In genomic region chr10:3071405-3072198, GRCh38 we compare ENCODE assay signal across 8 cellular contexts. TPM values are rescaled to one million over a fixed set of nuclear protein-coding genes. Genes with fewer than 3 reads are reported as not detected.
DNase-seq lines count a peak whose midpoint lies in the region; ATAC-seq and TF ChIP-seq lines count a peak whose summit lies in the region.

No MANE protein-coding gene starts in this region.

- peak overlapping the region in 1 of 2 experiments; percentile 13 for H3K18ac ChIP-seq in mesenchymal stem cell (ENCODE audit: low read depth in 1 of 2, low read length in 2 of 2)

- peaks cover 42 to 67% (median 58%) of the 10 kb centered on the region in 10 experiments for H3K4me1 ChIP-seq in BLaER1 treated with 17β-estradiol and CSF1 and Interleukin-3, amounts not matched to agents 10 nM and 100 nM
- peaks cover 41% of the 10 kb centered on the region for H3K4me1 ChIP-seq in mesenchymal stem cell (ENCODE audit: control insufficient read depth, insufficient read depth, low read depth, low read length)
- H3K4me1 ChIP-seq in testis: no peaks in the 10 kb centered on the region
- no peaks in the 10 kb centered on the region for H3K4me1 ChIP-seq in colonic mucosa

- no peak overlapping the region for H2BK5ac ChIP-seq in mesenchymal stem cell (ENCODE audit: low read depth, low read length, poor library complexity, severe bottlenecking)

- no peak overlapping the region for H3K14ac ChIP-seq in mesenchymal stem cell (ENCODE audit: low read length in 2 of 2)

- peak overlapping the region in 3 of 10 experiments; percentile 8 to 98 (median 24); a peak in 4 of 20 replicates for H3K4me3 ChIP-seq in BLaER1 treated with 17β-estradiol and CSF1 and Interleukin-3, amounts not matched to agents 10 nM and 100 nM
- H3K4me3 ChIP-seq in mesenchymal stem cell (ENCODE audit: insufficient read depth in 1 of 2, low read depth in 1 of 2, low read length in 2 of 2): no peak overlapping the region
- no peak overlapping the region for H3K4me3 ChIP-seq in testis
- no peak overlapping the region for H3K4me3 ChIP-seq in colonic mucosa

- peaks cover 26 to 75% (median 69%) of the 10 kb centered on the region in 11 experiments for H3K36me3 ChIP-seq in BLaER1 treated with 17β-estradiol and CSF1 and Interleukin-3, amounts not matched to agents 10 nM and 100 nM
- peaks cover 2 to 12% of the 10 kb centered on the region in 2 experiments for H3K36me3 ChIP-seq in mesenchymal stem cell (ENCODE audit: control insufficient read depth in 1 of 2, insufficient read depth in 2 of 2, low read depth in 1 of 2, low read length in 2 of 2)
- H3K36me3 ChIP-seq in testis (ENCODE audit: low read depth, missing control alignments): no peaks in the 10 kb centered on the region
- H3K36me3 ChIP-seq in colonic mucosa: no peaks in the 10 kb centered on the region

- H3K27me3 ChIP-seq in BLaER1 treated with 17β-estradiol and CSF1 and Interleukin-3, amounts not matched to agents 10 nM and 100 nM: peaks cover 5 to 14% (median 6%) of the 10 kb centered on the region in 11 experiments; a peak in 21 of 22 replicates
- no peaks in the 10 kb centered on the region for H3K27me3 ChIP-seq in mesenchymal stem cell (ENCODE audit: control insufficient read depth in 1 of 2, insufficient read depth in 1 of 2, low read length in 2 of 2)
- H3K27me3 ChIP-seq in testis: no peaks in the 10 kb centered on the region
- peaks cover 6% of the 10 kb centered on the region for H3K27me3 ChIP-seq in colonic mucosa

- no peak overlapping the region for H2AFZ ChIP-seq in mesenchymal stem cell (ENCODE audit: low read depth, low read length)

- peak overlapping the region in 1 of 2 experiments; percentile 24 for H3K4ac ChIP-seq in mesenchymal stem cell (ENCODE audit: low read depth in 1 of 2, low read length in 2 of 2)

- no peak overlapping the region for H4K91ac ChIP-seq in mesenchymal stem cell (ENCODE audit: low read length)

- TF ChIP-seq POLR2A in testis (IDR thresholded peaks at IDR 0.05): no peak

- H3K27ac ChIP-seq in BLaER1 treated with 17β-estradiol and CSF1 and Interleukin-3, amounts not matched to agents 10 nM and 100 nM: peak overlapping the region in 9 of 11 experiments; percentile 56 to 98 (median 91); a peak in 18 of 22 replicates
- H3K27ac ChIP-seq in mesenchymal stem cell (ENCODE audit: low read length, poor library complexity, severe bottlenecking): peak overlapping the region; percentile 65
- no peak overlapping the region for H3K27ac ChIP-seq in testis
- H3K27ac ChIP-seq in colonic mucosa: no peak overlapping the region

- H2AK5ac ChIP-seq in mesenchymal stem cell (ENCODE audit: low read length, severe bottlenecking): peak overlapping the region; percentile 83

- peak; percentile 91 for DNase-seq in LHCN-M2 (ENCODE audit: low read depth)
- DNase-seq in activated effector memory CD4-positive, alpha-beta T cell treated with Interleukin-2 at 50 U/mL for 16 hours: peak; percentile 15
- DNase-seq in mesenchymal stem cell: peak; percentile 91
- DNase-seq in NCI-H1048 (lab: John Stamatoyannopoulos, UW): no peak
- DNase-seq in testis: no peak
- DNase-seq in colonic mucosa: no peak

- intact Hi-C loops in testis (cut with DNase I; ENCODE audit: low total_unique reads) (no loop called here), colonic mucosa (cut with DNase I) (no loop called here)

- WGBS in mesenchymal stem cell: 88% methylated on average over 12 of the region's 13 CpGs
- 93 to 95% methylated on average over 13 of the region's 13 CpGs for WGBS in testis, 2 donors

- no peak overlapping the region for H4K8ac ChIP-seq in mesenchymal stem cell (ENCODE audit: low read length)

- H2BK12ac ChIP-seq in mesenchymal stem cell (ENCODE audit: low read length in 2 of 2): no peak overlapping the region

- H3K9me3 ChIP-seq in BLaER1 treated with 17β-estradiol and CSF1 and Interleukin-3, amounts not matched to agents 10 nM and 100 nM (replicated peaks in 1 of 11): no peaks in the 10 kb centered on the region
- H3K9me3 ChIP-seq in mesenchymal stem cell (ENCODE audit: control insufficient read depth, low read length) (no peaks in the 10 kb centered on the region), testis (no peaks in the 10 kb centered on the region), colonic mucosa (no peaks in the 10 kb centered on the region)

- H3K79me1 ChIP-seq in mesenchymal stem cell (replicated peaks; ENCODE audit: low read length, poor library complexity, severe bottlenecking): peaks cover 10% of the 10 kb centered on the region

- no peak overlapping the region for H2BK120ac ChIP-seq in mesenchymal stem cell (ENCODE audit: low read depth, low read length)

- no peak for TF ChIP-seq CTCF in testis (IDR thresholded peaks at IDR 0.05)
- no peak for TF ChIP-seq CTCF in colonic mucosa (IDR thresholded peaks at IDR 0.05)

- peaks cover 44 to 83% (median 80%) of the 10 kb centered on the region in 11 experiments; a peak in 21 of 22 replicates for H4K20me1 ChIP-seq in BLaER1 treated with 17β-estradiol and CSF1 and Interleukin-3, amounts not matched to agents 10 nM and 100 nM

- H2BK15ac ChIP-seq in mesenchymal stem cell (ENCODE audit: low read depth, poor library complexity, severe bottlenecking): no peak overlapping the region

- H3K9ac ChIP-seq in BLaER1 treated with 17β-estradiol and CSF1 and Interleukin-3, amounts not matched to agents 10 nM and 100 nM: peak overlapping the region in 9 of 11 experiments; percentile 23 to 77 (median 67); a peak in 17 of 22 replicates
- no peak overlapping the region for H3K9ac ChIP-seq in mesenchymal stem cell (ENCODE audit: low read length)
- H3K9ac ChIP-seq in colonic mucosa (ENCODE audit: low read depth in 2 of 2, low read length in 2 of 2): no peak overlapping the region

- H3K4me2 ChIP-seq in BLaER1 treated with 17β-estradiol and CSF1 and Interleukin-3, amounts not matched to agents 10 nM and 100 nM: peak overlapping the region; percentile 57 to 95 (median 94)
- H3K4me2 ChIP-seq in mesenchymal stem cell (ENCODE audit: low read length, poor library complexity, severe bottlenecking): no peak overlapping the region

- ATAC-seq in GM18511 (IDR thresholded peaks at IDR 0.05; ENCODE audit: unreplicated experiment): no peak

- no peak overlapping the region for H3K23ac ChIP-seq in mesenchymal stem cell (ENCODE audit: low read length in 2 of 2)

RNA-seq across cellular contexts. Expression of gene PFKP, which starts 4.3 kb away (rescaled TPM):
- total RNA-seq in LHCN-M2 (2014; rRNA removed): 174 and 216 TPM in 2 replicates
- polyA plus RNA-seq in LHCN-M2 (2012): 166 TPM
- 57.2 TPM for polyA plus RNA-seq in mesenchymal stem cell (2013, experiment 1 of 2)
- 54.3 TPM for polyA plus RNA-seq in mesenchymal stem cell (2013, experiment 2 of 2)
- 100 to 1,000 TPM; 134 to 186 TPM for total RNA-seq in testis
- polyA plus RNA-seq in testis (ENCODE audit: insufficient read depth, low read depth, low replicate concordance): 447 TPM
- total RNA-seq in colonic mucosa: 100 to 1,000 TPM; 134 to 209 TPM

Comparison
In these comparisons a context has a peak if more than half of its experiments do, and no peak if none do; other contexts are left out.
1. H3K27ac ChIP-seq: peak in BLaER1 treated with 17β-estradiol and CSF1 and Interleukin-3, amounts not matched to agents 10 nM and 100 nM (9 of 11) and mesenchymal stem cell (single experiment); none in testis (0 of 2) and colonic mucosa (single experiment).
2. H3K9ac ChIP-seq: peak in BLaER1 treated with 17β-estradiol and CSF1 and Interleukin-3, amounts not matched to agents 10 nM and 100 nM (9 of 11); none in mesenchymal stem cell (single experiment) and colonic mucosa (0 of 2).
3. DNase-seq: peak in LHCN-M2 (single experiment), activated effector memory CD4-positive, alpha-beta T cell treated with Interleukin-2 at 50 U/mL for 16 hours (single experiment) and mesenchymal stem cell (single experiment); none in NCI-H1048 (single experiment), testis (single experiment) and colonic mucosa (single experiment).